In the genomic region with DNA sequence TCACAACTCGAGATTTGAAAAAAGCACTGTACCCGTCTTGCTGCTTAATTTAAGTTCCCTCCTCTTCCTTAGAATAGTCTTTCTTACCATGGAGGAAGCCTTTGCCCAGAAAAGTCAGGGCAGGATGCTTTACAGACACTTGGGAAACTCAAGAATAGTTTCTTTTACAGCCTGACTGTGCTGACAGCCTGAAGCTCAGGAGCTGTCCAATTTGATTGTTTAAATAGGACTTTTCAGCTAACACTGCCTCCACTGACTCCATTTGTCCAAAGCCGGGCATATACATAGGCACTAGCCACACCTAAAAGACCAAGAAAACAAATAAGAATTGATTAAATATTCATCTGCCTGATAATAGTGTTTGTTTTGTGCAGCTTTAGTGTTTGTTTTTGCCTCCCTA, we compare ENCODE assay signal across 19 cellular contexts.
DNase-seq lines count a peak whose midpoint lies in the region; ATAC-seq and TF ChIP-seq lines count a peak whose summit lies in the region.
"Had no signal": no experiment of that assay in that cellular context is flagged by ENCODE, and none has a peak within 500 bp of the region (broad histone marks: within the 10 kb centered on the region; RNA-seq: fewer than 3 reads in every experiment).

No MANE protein-coding gene starts in this region.

- H3K36me3 ChIP-seq in HEK293 (ENCODE audit: control insufficient read depth in 2 of 2, insufficient read depth in 1 of 2, low read length in 2 of 2) = no peaks in the 10 kb centered on the region
- H3K36me3 ChIP-seq: BLaER1 treated with 17β-estradiol and CSF1 and Interleukin-3, amounts not matched to agents 10 nM and 100 nM had no signal

- no peaks in the 10 kb centered on the region for H3K9me3 ChIP-seq in HEK293 (ENCODE audit: control insufficient read depth, insufficient read depth, low read depth, low read length)
- H3K9me3 ChIP-seq: A549, Caco-2 had no signal

- POLR2A ChIA-PET in HEK293 (lab: Yijun Ruan, JAX) = no interaction called here

- H3K27ac ChIP-seq in HEK293 (ENCODE audit: extremely low read depth, low read depth, low read length) = no peak overlapping the region
- H3K27ac ChIP-seq: A549; BLaER1 treated with 17β-estradiol and CSF1 and Interleukin-3, amounts not matched to agents 10 nM and 100 nM; C4-2B had no signal

- TF ChIP-seq RAD21 in Ishikawa (IDR thresholded peaks at IDR 0.05; ENCODE audit: low read depth) = no peak

- DNase-seq in NCI-H69 (lab: John Stamatoyannopoulos, UW) = peak; percentile 19
- DNase-seq in astrocyte of the hippocampus (ENCODE audit: low read depth, low spot score) = peak; percentile 5
- no peak for DNase-seq in NOMO-1 treated with dmso at 0.1 percent for 144 hours (lab: John Stamatoyannopoulos, UW; ENCODE audit: unreplicated experiment)
- DNase-seq in A172 (ENCODE audit: low spot score) = no peak
- DNase-seq: 8988T; AML-193; Caco-2; Calu3; CD4-positive, alpha-beta T cell; CD8-positive, alpha-beta T cell; DMS79 treated with DMSO at 0.1 percent for 48 hours; GF-D8 had no signal

- no peak for TF ChIP-seq EP300 in Ishikawa (IDR thresholded peaks at IDR 0.05; ENCODE audit: borderline replicate concordance)

- H3K4me1 ChIP-seq in HEK293 (ENCODE audit: control insufficient read depth, insufficient read depth, low read length) = no peaks in the 10 kb centered on the region
- H3K4me1 ChIP-seq: A549, Caco-2 had no signal

- no peak for TF ChIP-seq CTCF in HEK293 (tag by site-specific recombination; IDR thresholded peaks at IDR 0.05)

- CTCF ChIA-PET in HEK293 (lab: Yijun Ruan, JAX) = no interaction called here

- no peak overlapping the region for H3K4me3 ChIP-seq in HEK293 (ENCODE audit: low read depth, low read length)
- H3K4me3 ChIP-seq: A549; BLaER1 treated with 17β-estradiol and CSF1 and Interleukin-3, amounts not matched to agents 10 nM and 100 nM had no signal

- ATAC-seq in HG03196 (IDR thresholded peaks at IDR 0.05; ENCODE audit: unreplicated experiment) = no peak
- ATAC-seq in GM21360 (IDR thresholded peaks at IDR 0.05; ENCODE audit: unreplicated experiment) = no peak
- ATAC-seq: A549; CD8-positive, alpha-beta T cell had no signal

TF ChIP-seq in HEK293, 187 proteins besides CTCF, POLR2A, EP300 and RAD21:
- TF ChIP-seq, protein P1, sequence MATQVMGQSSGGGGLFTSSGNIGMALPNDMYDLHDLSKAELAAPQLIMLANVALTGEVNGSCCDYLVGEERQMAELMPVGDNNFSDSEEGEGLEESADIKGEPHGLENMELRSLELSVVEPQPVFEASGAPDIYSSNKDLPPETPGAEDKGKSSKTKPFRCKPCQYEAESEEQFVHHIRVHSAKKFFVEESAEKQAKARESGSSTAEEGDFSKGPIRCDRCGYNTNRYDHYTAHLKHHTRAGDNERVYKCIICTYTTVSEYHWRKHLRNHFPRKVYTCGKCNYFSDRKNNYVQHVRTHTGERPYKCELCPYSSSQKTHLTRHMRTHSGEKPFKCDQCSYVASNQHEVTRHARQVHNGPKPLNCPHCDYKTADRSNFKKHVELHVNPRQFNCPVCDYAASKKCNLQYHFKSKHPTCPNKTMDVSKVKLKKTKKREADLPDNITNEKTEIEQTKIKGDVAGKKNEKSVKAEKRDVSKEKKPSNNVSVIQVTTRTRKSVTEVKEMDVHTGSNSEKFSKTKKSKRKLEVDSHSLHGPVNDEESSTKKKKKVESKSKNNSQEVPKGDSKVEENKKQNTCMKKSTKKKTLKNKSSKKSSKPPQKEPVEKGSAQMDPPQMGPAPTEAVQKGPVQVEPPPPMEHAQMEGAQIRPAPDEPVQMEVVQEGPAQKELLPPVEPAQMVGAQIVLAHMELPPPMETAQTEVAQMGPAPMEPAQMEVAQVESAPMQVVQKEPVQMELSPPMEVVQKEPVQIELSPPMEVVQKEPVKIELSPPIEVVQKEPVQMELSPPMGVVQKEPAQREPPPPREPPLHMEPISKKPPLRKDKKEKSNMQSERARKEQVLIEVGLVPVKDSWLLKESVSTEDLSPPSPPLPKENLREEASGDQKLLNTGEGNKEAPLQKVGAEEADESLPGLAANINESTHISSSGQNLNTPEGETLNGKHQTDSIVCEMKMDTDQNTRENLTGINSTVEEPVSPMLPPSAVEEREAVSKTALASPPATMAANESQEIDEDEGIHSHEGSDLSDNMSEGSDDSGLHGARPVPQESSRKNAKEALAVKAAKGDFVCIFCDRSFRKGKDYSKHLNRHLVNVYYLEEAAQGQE (tag by site-specific recombination; IDR thresholded peaks at IDR 0.05) = peak; percentile 55; the same call in 1 of the 2 replicates
- TF ChIP-seq WT1 (tag by site-specific recombination; IDR thresholded peaks at IDR 0.05) = no peak
TF ChIP-seq in HEK293: peak in this region for 1.

TF ChIP-seq in Ishikawa, 13 proteins besides CTCF, POLR2A, EP300 and RAD21:
- no peak for TF ChIP-seq TEAD4 (IDR thresholded peaks at IDR 0.05)
- TF ChIP-seq, protein P1 (IDR thresholded peaks at IDR 0.05; ENCODE audit: low read depth) = 0 out of 2 replicates have a peak, but pooled peaks have one; percentile 14

Comparison
In these comparisons a context has a peak if more than half of its experiments do, and no peak if none do; other contexts are left out.
1. DNase-seq: peak in NCI-H69 (single experiment) and astrocyte of the hippocampus (single experiment); none in NOMO-1 treated with dmso at 0.1 percent for 144 hours (single experiment) and A172 (single experiment).